27 cellular contexts compared by ENCODE assay signal in genomic region chrY:19477959-19478358, GRCh38.
"Had no signal": no experiment of that assay in that cellular context is flagged by ENCODE, and none has a peak within 500 bp of the region (broad histone marks: within the 10 kb centered on the region; RNA-seq: fewer than 3 reads in every experiment).

No MANE protein-coding gene starts in this region.

- H3K27ac Mint-ChIP-seq: activated CD4-positive, alpha-beta memory T cell treated with anti-CD3 and anti-CD28 coated beads, Interleukin-2, amount 10 ng/mL, durations not matched to agents 7 days and 5 days; activated CD4-positive, alpha-beta T cell treated with anti-CD3 and anti-CD28 coated beads, Interleukin-2, amount 10 ng/mL, durations not matched to agents 7 days and 5 days; activated naive CD8-positive, alpha-beta T cell treated with anti-CD3 and anti-CD28 coated beads, Interleukin-2, amount 10 ng/mL, durations not matched to agents 7 days and 5 days; activated T-cell treated with anti-CD3 and anti-CD28 coated beads, Interleukin-2, amount 50 U/mL, for 24 hours; activated T-cell treated with anti-CD3 and anti-CD28 coated beads, Interleukin-2, amount 50 U/mL, for 72 hours had no signal

- H3K27me3 Mint-ChIP-seq: activated CD4-positive, alpha-beta memory T cell treated with anti-CD3 and anti-CD28 coated beads, Interleukin-2, amount 10 ng/mL, durations not matched to agents 7 days and 5 days; activated CD4-positive, alpha-beta T cell treated with anti-CD3 and anti-CD28 coated beads for 36 hours; activated CD4-positive, alpha-beta T cell treated with anti-CD3 and anti-CD28 coated beads, Interleukin-2, amount 10 ng/mL, durations not matched to agents 7 days and 5 days; activated naive CD8-positive, alpha-beta T cell treated with anti-CD3 and anti-CD28 coated beads, Interleukin-2, amount 10 ng/mL, durations not matched to agents 7 days and 5 days; activated T-cell treated with anti-CD3 and anti-CD28 coated beads, Interleukin-2, amount 50 U/mL, for 24 hours; effector memory CD8-positive, alpha-beta T cell had no signal

- H3K27me3 ChIP-seq: body of pancreas, esophagus muscularis mucosa, gastroesophageal sphincter, heart right ventricle had no signal

- H3K9me3 Mint-ChIP-seq: activated naive CD8-positive, alpha-beta T cell treated with anti-CD3 and anti-CD28 coated beads, Interleukin-2, amount 10 ng/mL, durations not matched to agents 7 days and 5 days; activated T-cell treated with anti-CD3 and anti-CD28 coated beads, Interleukin-2, amount 50 U/mL, for 24 hours; activated T-cell treated with anti-CD3 and anti-CD28 coated beads, Interleukin-2, amount 50 U/mL, for 72 hours had no signal

- H3K4me3 Mint-ChIP-seq: activated CD4-positive, alpha-beta memory T cell treated with anti-CD3 and anti-CD28 coated beads, Interleukin-2, amount 10 ng/mL, durations not matched to agents 7 days and 5 days; activated CD4-positive, alpha-beta T cell treated with anti-CD3 and anti-CD28 coated beads for 36 hours; activated CD4-positive, alpha-beta T cell treated with anti-CD3 and anti-CD28 coated beads, Interleukin-2, amount 10 ng/mL, durations not matched to agents 7 days and 5 days; activated naive CD8-positive, alpha-beta T cell treated with anti-CD3 and anti-CD28 coated beads, Interleukin-2, amount 10 ng/mL, durations not matched to agents 7 days and 5 days; activated T-cell treated with anti-CD3 and anti-CD28 coated beads, Interleukin-2, amount 50 U/mL, for 24 hours; activated T-cell treated with anti-CD3 and anti-CD28 coated beads, Interleukin-2, amount 50 U/mL, for 72 hours; effector memory CD8-positive, alpha-beta T cell had no signal

- ATAC-seq: activated CD4-positive, alpha-beta T cell treated with anti-CD3 and anti-CD28 coated beads for 36 hours; activated T-cell treated with anti-CD3 and anti-CD28 coated beads, Interleukin-2, amount 50 U/mL, for 72 hours; body of pancreas; effector memory CD8-positive, alpha-beta T cell; gastroesophageal sphincter; heart right ventricle had no signal

- H3K9me3 ChIP-seq: body of pancreas, esophagus muscularis mucosa, gastroesophageal sphincter, heart right ventricle had no signal

- DNase-seq: activated CD4-positive, alpha-beta memory T cell treated with anti-CD3 and anti-CD28 coated beads, Interleukin-2, amount 10 ng/mL, durations not matched to agents 7 days and 5 days; activated CD4-positive, alpha-beta T cell treated with anti-CD3 and anti-CD28 coated beads for 36 hours; activated CD4-positive, alpha-beta T cell treated with anti-CD3 and anti-CD28 coated beads, Interleukin-2, amount 10 ng/mL, durations not matched to agents 7 days and 5 days; activated CD4-positive, alpha-beta T cell treated with anti-CD3 and anti-CD28 coated beads, Interleukin-2, amount 50 U/mL, for 4 hours; activated CD4-positive, CD25-positive, alpha-beta regulatory T cell; activated CD4-positive, CD25-positive, alpha-beta regulatory T cell treated with anti-CD3 and anti-CD28 coated beads, Interleukin-2, amount 50 U/mL, for 72 hours; activated CD8-positive, alpha-beta memory T cell treated with anti-CD3 and anti-CD28 coated beads, Interleukin-2, amount 50 U/mL, for 48 hours; activated gamma-delta T cell; activated naive CD4-positive, alpha-beta T cell treated with Interleukin-2 at 50 U/mL for 16 hours; activated naive CD8-positive, alpha-beta T cell treated with anti-CD3 and anti-CD28 coated beads, Interleukin-2, amount 10 ng/mL, durations not matched to agents 7 days and 5 days; activated T-cell treated with anti-CD3 and anti-CD28 coated beads for 4 hours; activated T-cell treated with anti-CD3 and anti-CD28 coated beads, Interleukin-2, amount 50 U/mL, for 24 hours; activated T-cell treated with anti-CD3 and anti-CD28 coated beads, Interleukin-2, amount 50 U/mL, for 72 hours; amniotic stem cell; aorta; body of pancreas; caudate nucleus; cortex of kidney; dermis blood vessel endothelial cell; effector CD4-positive, alpha-beta T cell; effector memory CD8-positive, alpha-beta T cell; erythroblast; foreskin melanocyte; heart right ventricle; T-helper 2 cell had no signal

- H3K36me3 ChIP-seq: esophagus muscularis mucosa, gastroesophageal sphincter, heart right ventricle had no signal

- H3K4me3 ChIP-seq: body of pancreas, esophagus muscularis mucosa, gastroesophageal sphincter, heart right ventricle had no signal

- H3K4me1 ChIP-seq: body of pancreas, esophagus muscularis mucosa, gastroesophageal sphincter, heart right ventricle had no signal

- H3K27ac ChIP-seq: body of pancreas, esophagus muscularis mucosa, gastroesophageal sphincter, heart right ventricle had no signal

- H3K4me1 Mint-ChIP-seq: activated CD4-positive, alpha-beta memory T cell treated with anti-CD3 and anti-CD28 coated beads, Interleukin-2, amount 10 ng/mL, durations not matched to agents 7 days and 5 days had no signal
